In genomic region chr10:116298586-116298985, GRCh38 we compare ENCODE assay signal across 38 cellular contexts. TPM values are rescaled to one million over a fixed set of nuclear protein-coding genes. Genes with fewer than 3 reads are reported as not detected.
"Had no signal": no experiment of that assay in that cellular context is flagged by ENCODE, and none has a peak within 500 bp of the region (broad histone marks: within the 10 kb centered on the region; RNA-seq: fewer than 3 reads in every experiment).

No MANE protein-coding gene starts in this region.

- H3K4me3 ChIP-seq: MG63 had no signal

- H3K27me3 ChIP-seq: MG63 had no signal

- H3K36me3 ChIP-seq: MG63 had no signal

- DNase-seq: Karpas-422, Kasumi-1, MG63, MM.1S, MV-4-11, NCI-H1048, NCI-H1092, NCI-H1092 treated with DMSO at 0.1 percent for 48 hours, NCI-H1105, NCI-H1105 treated with DMSO at 0.1 percent for 48 hours, NCI-H1417, NCI-H1417 treated with DMSO at 0.1 percent for 48 hours, NCI-H1436, NCI-H1436 treated with DMSO at 0.1 percent for 48 hours, NCI-H146, NCI-H1694, NCI-H1694 treated with DMSO at 0.1 percent for 48 hours, NCI-H187, NCI-H187 treated with DMSO at 0.1 percent for 48 hours, NCI-H1930, NCI-H2029, NCI-H2029 treated with DMSO at 0.1 percent for 48 hours, NCI-H2081, NCI-H2081 treated with DMSO at 0.1 percent for 48 hours, NCI-H2107, NCI-H2171, NCI-H2171 treated with DMSO at 0.1 percent for 48 hours, NCI-H2227 treated with DMSO at 0.1 percent for 48 hours, NCI-H226, NCI-H345, NCI-H446, NCI-H446 treated with DMSO at 0.1 percent for 48 hours, NCI-H510A, NCI-H510A treated with DMSO at 0.1 percent for 48 hours had no signal

RNA-seq across cellular contexts. Expression of gene GFRA1, which starts 25.6 kb away (rescaled TPM):
- total RNA-seq: MCF 10A had no signal

RNA-seq across cellular contexts. Expression of gene CCDC172, which starts 25.7 kb away (rescaled TPM):
- total RNA-seq: LHCN-M2, M059J, MCF 10A, NCI-H460 had no signal
